ENCODE assay signal across 25 cellular contexts in the genomic region with DNA sequence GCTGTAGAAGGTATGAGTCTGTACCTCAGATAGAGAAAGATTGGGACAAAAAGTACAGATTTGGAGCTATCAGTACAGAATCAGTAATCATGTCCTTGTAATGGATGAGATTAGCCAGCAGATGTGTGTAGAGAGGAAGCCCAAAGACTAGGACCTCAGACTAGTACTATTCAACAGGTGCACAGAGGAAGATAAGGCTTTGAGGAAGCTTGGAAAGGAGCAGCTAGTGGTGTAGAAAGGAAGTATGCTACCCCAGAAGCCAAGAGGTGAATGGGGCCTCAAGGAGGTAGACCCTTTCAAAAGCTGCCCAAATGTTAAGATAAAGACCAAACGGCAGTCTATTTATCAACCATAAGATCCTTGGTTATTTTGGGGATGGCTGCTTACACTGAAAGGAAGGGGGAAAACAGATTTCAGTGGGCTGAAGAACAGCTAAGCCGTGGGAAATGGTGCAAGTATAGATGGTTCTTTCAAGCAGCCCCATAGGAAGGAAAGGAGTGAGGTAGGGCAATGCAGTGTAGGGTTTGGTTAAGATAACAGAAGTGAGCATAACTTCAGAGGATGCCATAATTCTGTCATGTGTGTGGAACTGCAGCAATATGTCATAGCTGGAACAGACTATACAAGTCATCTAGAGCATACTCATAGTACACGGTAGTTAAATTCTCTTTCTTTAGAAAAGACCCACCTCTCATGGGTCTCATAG.
A peak's percentile ranks its signal among the peaks of the same experiment; 100 is the strongest.
DNase-seq lines count a peak whose midpoint lies in the region; ATAC-seq, FAIRE-seq and TF ChIP-seq lines count a peak whose summit lies in the region.
"Had no signal": no experiment of that assay in that cellular context is flagged by ENCODE, and none has a peak within 500 bp of the region (broad histone marks: within the 10 kb centered on the region; RNA-seq: fewer than 3 reads in every experiment).

No MANE protein-coding gene starts in this region.

- H3K36me3 ChIP-seq in K562 (ENCODE audit: control insufficient read depth, insufficient read depth, low read length) (no peaks in the 10 kb centered on the region), brain microvascular endothelial cell (replicated peaks) (no peaks in the 10 kb centered on the region)

- no peak overlapping the region for H3K4me2 ChIP-seq in K562 (ENCODE audit: insufficient read depth, low read length)
- H3K4me2 ChIP-seq: SK-N-SH had no signal

- H3K27ac ChIP-seq in K562 (ENCODE audit: extremely low read depth, low read depth, low read length), result no peak overlapping the region
- no peak overlapping the region for H3K27ac ChIP-seq in brain microvascular endothelial cell

- WGBS in K562 (ENCODE audit: insufficient coverage, low coverage, missing lambda C conversion rate), result 0% methylated on average over 3 of the region's 3 CpGs

- H3K4me1 ChIP-seq in K562 (replicated peaks in 1 of 2; ENCODE audit: control insufficient read depth in 2 of 2, insufficient read depth in 2 of 2, low read length in 2 of 2), result no peaks in the 10 kb centered on the region

- no peak for TF ChIP-seq RAD21 in K562 (CRISPR knock-in tag; conservative IDR thresholded peaks at IDR 0.05 in 1 of 2, IDR thresholded peaks at IDR 0.05 in 1 of 2)

- no peaks in the 10 kb centered on the region for H3K27me3 ChIP-seq in K562 (ENCODE audit: control insufficient read depth in 2 of 2, insufficient read depth in 2 of 2, low read length in 2 of 2)
- no peaks in the 10 kb centered on the region for H3K27me3 ChIP-seq in brain microvascular endothelial cell (replicated peaks)

- H3K4me1 Mint-ChIP-seq in stimulated activated naive CD8-positive, alpha-beta T cell treated with anti-CD3 and anti-CD28 coated beads, Interleukin-15, amount 100 ng/mL, for 72 hours, result no peaks in the 10 kb centered on the region
- H3K4me1 Mint-ChIP-seq in stimulated activated memory B cell treated with anti-CD40 and anti-IgM and Interleukin-4, amounts not matched to agents 10 μg/mL and 1 μg/mL and 100 μg/mL, for 72 hours, result no peaks in the 10 kb centered on the region
- no peaks in the 10 kb centered on the region for H3K4me1 Mint-ChIP-seq in CD14-positive monocyte

- H3K27ac Mint-ChIP-seq in stimulated activated naive CD8-positive, alpha-beta T cell treated with anti-CD3 and anti-CD28 coated beads, Interleukin-15, amount 100 ng/mL, for 72 hours, result no peak overlapping the region
- no peak overlapping the region for H3K27ac Mint-ChIP-seq in stimulated activated memory B cell treated with anti-CD40 and anti-IgM and Interleukin-4, amounts not matched to agents 10 μg/mL and 1 μg/mL and 100 μg/mL, for 72 hours
- H3K27ac Mint-ChIP-seq in CD14-positive monocyte, result no peak overlapping the region
- H3K27ac Mint-ChIP-seq: HFFc6 had no signal

- no peak for TF ChIP-seq EP300 in K562 (IDR thresholded peaks at IDR 0.05; ENCODE audit: low read length)

- no peak for FAIRE-seq in K562 (lab: Jason Lieb, UNC)

- CTCF ChIA-PET in K562 (lab: Yijun Ruan, JAX; ENCODE audit: low intra/inter-chr PET ratio), result no interaction called here

- POLR2A ChIA-PET in K562 (lab: Yijun Ruan, JAX), result no interaction called here

- no peak overlapping the region for H3K9ac ChIP-seq in K562 (ENCODE audit: insufficient read depth in 1 of 2, low read depth in 2 of 2, low read length in 2 of 2)
- H3K9ac ChIP-seq: SK-N-SH had no signal

- no peaks in the 10 kb centered on the region for H3K27me3 Mint-ChIP-seq in stimulated activated naive CD8-positive, alpha-beta T cell treated with anti-CD3 and anti-CD28 coated beads, Interleukin-15, amount 100 ng/mL, for 72 hours
- peaks cover 4% of the 10 kb centered on the region for H3K27me3 Mint-ChIP-seq in stimulated activated memory B cell treated with anti-CD40 and anti-IgM and Interleukin-4, amounts not matched to agents 10 μg/mL and 1 μg/mL and 100 μg/mL, for 72 hours
- peaks cover 0 to 3% (median 0%) of the 10 kb centered on the region in 3 donors for H3K27me3 Mint-ChIP-seq in CD14-positive monocyte (ENCODE audit: low read depth in 3 of 3)

- H3K4me3 Mint-ChIP-seq in stimulated activated naive CD8-positive, alpha-beta T cell treated with anti-CD3 and anti-CD28 coated beads, Interleukin-15, amount 100 ng/mL, for 72 hours, result no peak overlapping the region
- H3K4me3 Mint-ChIP-seq in stimulated activated memory B cell treated with anti-CD40 and anti-IgM and Interleukin-4, amounts not matched to agents 10 μg/mL and 1 μg/mL and 100 μg/mL, for 72 hours, result no peak overlapping the region
- no peak overlapping the region for H3K4me3 Mint-ChIP-seq in CD14-positive monocyte
- H3K4me3 Mint-ChIP-seq: HFFc6 had no signal

- no peaks in the 10 kb centered on the region for H4K20me1 ChIP-seq in K562 (replicated peaks; ENCODE audit: control insufficient read depth, insufficient read depth, low read length)

- H3K4me3 ChIP-seq in K562 (no peak overlapping the region), brain microvascular endothelial cell (ENCODE audit: low read depth, low read length) (no peak overlapping the region)

- no TSS peak for BruUV-seq in K562 (replicated peaks; lab: Mats Ljungman, UMichigan)

- no peak for TF ChIP-seq CTCF in K562 (IDR thresholded peaks at IDR 0.05 in 2 of 3, conservative IDR thresholded peaks at IDR 0.05 in 1 of 3; ENCODE audit: insufficient read depth in 2 of 3, low read depth in 1 of 3, low read length in 3 of 3)
- TF ChIP-seq CTCF in CD14-positive monocyte (IDR thresholded peaks at IDR 0.05), result no peak
- TF ChIP-seq CTCF in brain microvascular endothelial cell (IDR thresholded peaks at IDR 0.05; ENCODE audit: low read depth, low read length, missing control alignments), result no peak

- H3K79me2 ChIP-seq in K562 (ENCODE audit: control insufficient read depth, insufficient read depth, low read length), result no peaks in the 10 kb centered on the region

- H2AFZ ChIP-seq in K562 (ENCODE audit: low read depth, low read length), result no peak overlapping the region

- DNase-seq in stimulated activated naive CD8-positive, alpha-beta T cell treated with anti-CD3 and anti-CD28 coated beads, Interleukin-15, amount 100 ng/mL, for 72 hours, result no peak
- DNase-seq in stimulated activated naive CD8-positive, alpha-beta T cell treated with anti-CD3 and anti-CD28 coated beads, Interleukin-15, Interleukin-2, amounts not matched to agents 100 U/mL and 50 U/mL, for 24 hours, result no peak
- DNase-seq in OCI-M1 (lab: John Stamatoyannopoulos, UW) (peak; percentile 64), K562 (ENCODE audit: extremely low read depth in 1 of 4, low spot score in 3 of 4) (no peak), CD14-positive monocyte (ENCODE audit: low spot score) (no peak), brain microvascular endothelial cell (no peak)
- DNase-seq: AML-193; C1 segment of cervical spinal cord; EL; GF-D8; H7; HFFc6; MM.1S; NCI-H1048; NCI-H1436; NCI-H1930; NCI-H2227 treated with DMSO at 0.1 percent for 48 hours; NCI-H510A treated with DMSO at 0.1 percent for 48 hours; NCI-H748 treated with DMSO at 0.1 percent for 48 hours; NK-92 treated with Interleukin-12 subunit alpha and Interleukin-12 subunit beta, amount 100 ng/mL, for 24 hours; SIG-M5; SK-N-SH had no signal

- H3K36me3 Mint-ChIP-seq in stimulated activated memory B cell treated with anti-CD40 and anti-IgM and Interleukin-4, amounts not matched to agents 10 μg/mL and 1 μg/mL and 100 μg/mL, for 72 hours, result no peaks in the 10 kb centered on the region
- H3K36me3 Mint-ChIP-seq in CD14-positive monocyte, result no peaks in the 10 kb centered on the region

- H3K9me1 ChIP-seq in K562 (ENCODE audit: control insufficient read depth, insufficient read depth, low read length), result no peaks in the 10 kb centered on the region

- no peak for TF ChIP-seq POLR2A in K562 (conservative IDR thresholded peaks at IDR 0.05)

- H3K9me3 Mint-ChIP-seq in stimulated activated naive CD8-positive, alpha-beta T cell treated with anti-CD3 and anti-CD28 coated beads, Interleukin-15, amount 100 ng/mL, for 72 hours, result peaks cover 0 to 4% of the 10 kb centered on the region in 2 donors
- H3K9me3 Mint-ChIP-seq in stimulated activated memory B cell treated with anti-CD40 and anti-IgM and Interleukin-4, amounts not matched to agents 10 μg/mL and 1 μg/mL and 100 μg/mL, for 72 hours, result peaks cover 4% of the 10 kb centered on the region
- peaks cover 0 to 2% (median 0%) of the 10 kb centered on the region in 7 donors for H3K9me3 Mint-ChIP-seq in CD14-positive monocyte
- H3K9me3 Mint-ChIP-seq: HFFc6 had no signal

- in situ Hi-C loops in K562 (cut with MboI), result no loop called here
- in situ Hi-C loops in brain microvascular endothelial cell (cut with HindIII; ENCODE audit: low pct_ligation_motif_present, low sequenced_read_pairs), result no loop called here

- ATAC-seq in stimulated activated naive CD8-positive, alpha-beta T cell treated with anti-CD3 and anti-CD28 coated beads, Interleukin-15, amount 100 ng/mL, for 72 hours, result peak; percentile 31
- no peak for ATAC-seq in stimulated activated naive CD8-positive, alpha-beta T cell treated with anti-CD3 and anti-CD28 coated beads, Interleukin-15, Interleukin-2, amounts not matched to agents 100 U/mL and 50 U/mL, for 24 hours
- no peak for ATAC-seq in K562
- peak; percentile 38 for ATAC-seq in stimulated activated memory B cell treated with anti-CD40 and anti-IgM and Interleukin-4, amounts not matched to agents 10 μg/mL and 1 μg/mL and 100 μg/mL, for 72 hours
- ATAC-seq in GM19395 (IDR thresholded peaks at IDR 0.05; ENCODE audit: unreplicated experiment), result no peak
- ATAC-seq: Panc1 had no signal

- H3K9me3 ChIP-seq in K562 (replicated peaks; ENCODE audit: control insufficient read depth, insufficient read depth, low read depth, low read length), result no peaks in the 10 kb centered on the region
- H3K9me3 ChIP-seq: SK-N-SH had no signal

- intact Hi-C loops in K562 (cut with micrococcal nuclease), result no loop called here
- intact Hi-C loops in CD14-positive monocyte (cut with micrococcal nuclease), result no loop called here

TF ChIP-seq in K562, 482 proteins besides CTCF, POLR2A, EP300 and RAD21 (continues in another document):
- TF ChIP-seq ZNF57 (CRISPR knock-in tag; IDR thresholded peaks at IDR 0.05), result no peak
- no peak for TF ChIP-seq KDM2B (CRISPR knock-in tag; IDR thresholded peaks at IDR 0.05)
- TF ChIP-seq U2AF1 (optimal IDR thresholded peaks at IDR 0.05; ENCODE audit: low read depth, low read length), result no peak
- no peak for TF ChIP-seq HDAC6 (IDR thresholded peaks at IDR 0.05; ENCODE audit: low read depth, low read length)
- TF ChIP-seq ZSCAN32 (CRISPR knock-in tag; IDR thresholded peaks at IDR 0.05), result no peak
- no peak for TF ChIP-seq SRSF1 (IDR thresholded peaks at IDR 0.05; ENCODE audit: low read depth, low read length)
- no peak for TF ChIP-seq SP2 (IDR thresholded peaks at IDR 0.05; ENCODE audit: extremely low read depth, low read depth, low read length, poor library complexity, severe bottlenecking)

Comparison
In these comparisons a context has a peak if more than half of its experiments do, and no peak if none do; other contexts are left out.
1. ATAC-seq: peak in stimulated activated naive CD8-positive, alpha-beta T cell treated with anti-CD3 and anti-CD28 coated beads, Interleukin-15, amount 100 ng/mL, for 72 hours (single experiment) and stimulated activated memory B cell treated with anti-CD40 and anti-IgM and Interleukin-4, amounts not matched to agents 10 μg/mL and 1 μg/mL and 100 μg/mL, for 72 hours (single experiment); none in stimulated activated naive CD8-positive, alpha-beta T cell treated with anti-CD3 and anti-CD28 coated beads, Interleukin-15, Interleukin-2, amounts not matched to agents 100 U/mL and 50 U/mL, for 24 hours (single experiment), K562 (single experiment) and GM19395 (single experiment).